ENCODE assay signal across 2 cellular contexts in the genomic region with DNA sequence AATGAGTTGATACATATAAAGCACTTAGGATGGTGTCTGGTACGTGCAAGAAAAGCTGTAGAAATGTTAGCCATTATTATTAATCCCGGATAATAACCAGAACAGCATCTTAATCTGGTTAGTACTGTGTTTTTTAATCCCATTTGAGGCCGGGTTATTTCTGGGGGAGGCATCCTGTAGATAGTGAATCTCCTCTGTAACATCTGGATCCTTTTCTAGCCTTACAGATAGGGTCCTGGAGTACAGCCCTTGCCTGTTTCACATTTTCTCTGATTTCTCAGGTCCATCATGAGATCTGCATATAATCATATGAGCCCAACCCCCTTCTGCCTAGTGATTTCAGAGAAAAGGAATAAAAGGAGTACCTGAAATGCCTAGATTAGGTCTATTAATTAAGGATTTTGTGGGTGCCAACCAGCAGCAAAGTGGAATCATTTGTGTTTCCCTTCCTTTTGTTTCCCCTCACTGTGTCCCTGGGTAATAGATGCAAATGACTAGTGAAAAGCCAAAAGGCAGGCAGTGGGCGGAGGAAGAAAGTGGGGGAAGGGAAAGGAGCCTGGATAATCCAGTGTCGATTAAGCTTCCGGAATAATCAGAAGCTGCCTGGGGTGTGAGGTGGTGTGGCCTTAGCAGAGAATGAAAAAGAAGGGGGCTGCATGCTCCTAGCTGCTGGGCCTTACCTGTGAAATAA.
A peak's percentile ranks its signal among the peaks of the same experiment; 100 is the strongest.
TF ChIP-seq lines count a peak whose summit lies in the region.

No MANE protein-coding gene starts in this region.

TF ChIP-seq in SK-N-SH treated with all-trans-retinoic acid at 6 μM for 48 hours, 23 proteins besides CTCF, POLR2A, EP300 and RAD21 (continued from another document):
- TF ChIP-seq, protein P1, sequence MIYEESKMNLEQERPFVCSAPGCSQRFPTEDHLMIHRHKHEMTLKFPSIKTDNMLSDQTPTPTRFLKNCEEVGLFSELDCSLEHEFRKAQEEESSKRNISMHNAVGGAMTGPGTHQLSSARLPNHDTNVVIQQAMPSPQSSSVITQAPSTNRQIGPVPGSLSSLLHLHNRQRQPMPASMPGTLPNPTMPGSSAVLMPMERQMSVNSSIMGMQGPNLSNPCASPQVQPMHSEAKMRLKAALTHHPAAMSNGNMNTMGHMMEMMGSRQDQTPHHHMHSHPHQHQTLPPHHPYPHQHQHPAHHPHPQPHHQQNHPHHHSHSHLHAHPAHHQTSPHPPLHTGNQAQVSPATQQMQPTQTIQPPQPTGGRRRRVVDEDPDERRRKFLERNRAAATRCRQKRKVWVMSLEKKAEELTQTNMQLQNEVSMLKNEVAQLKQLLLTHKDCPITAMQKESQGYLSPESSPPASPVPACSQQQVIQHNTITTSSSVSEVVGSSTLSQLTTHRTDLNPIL (CRISPR knock-in tag; IDR thresholded peaks at IDR 0.05; ENCODE audit: low read depth) = no peak
- TF ChIP-seq CSDC2 (CRISPR knock-in tag; IDR thresholded peaks at IDR 0.05) (no peak), ZFP30 (CRISPR knock-in tag; IDR thresholded peaks at IDR 0.05) (no peak), ARNTL (CRISPR knock-in tag; IDR thresholded peaks at IDR 0.05; ENCODE audit: borderline replicate concordance, low read depth) (no peak), ZNF8 (CRISPR knock-in tag; IDR thresholded peaks at IDR 0.05) (peak; percentile 21; the same call in 1 of the 2 replicates)
- TF ChIP-seq, protein P2, sequence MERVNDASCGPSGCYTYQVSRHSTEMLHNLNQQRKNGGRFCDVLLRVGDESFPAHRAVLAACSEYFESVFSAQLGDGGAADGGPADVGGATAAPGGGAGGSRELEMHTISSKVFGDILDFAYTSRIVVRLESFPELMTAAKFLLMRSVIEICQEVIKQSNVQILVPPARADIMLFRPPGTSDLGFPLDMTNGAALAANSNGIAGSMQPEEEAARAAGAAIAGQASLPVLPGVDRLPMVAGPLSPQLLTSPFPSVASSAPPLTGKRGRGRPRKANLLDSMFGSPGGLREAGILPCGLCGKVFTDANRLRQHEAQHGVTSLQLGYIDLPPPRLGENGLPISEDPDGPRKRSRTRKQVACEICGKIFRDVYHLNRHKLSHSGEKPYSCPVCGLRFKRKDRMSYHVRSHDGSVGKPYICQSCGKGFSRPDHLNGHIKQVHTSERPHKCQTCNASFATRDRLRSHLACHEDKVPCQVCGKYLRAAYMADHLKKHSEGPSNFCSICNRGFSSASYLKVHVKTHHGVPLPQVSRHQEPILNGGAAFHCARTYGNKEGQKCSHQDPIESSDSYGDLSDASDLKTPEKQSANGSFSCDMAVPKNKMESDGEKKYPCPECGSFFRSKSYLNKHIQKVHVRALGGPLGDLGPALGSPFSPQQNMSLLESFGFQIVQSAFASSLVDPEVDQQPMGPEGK (CRISPR knock-in tag; IDR thresholded peaks at IDR 0.05; ENCODE audit: borderline replicate concordance) = no peak

TF ChIP-seq in HepG2, 621 proteins besides CTCF, POLR2A, EP300 and RAD21 (continued from another document):
- TF ChIP-seq, protein P3, sequence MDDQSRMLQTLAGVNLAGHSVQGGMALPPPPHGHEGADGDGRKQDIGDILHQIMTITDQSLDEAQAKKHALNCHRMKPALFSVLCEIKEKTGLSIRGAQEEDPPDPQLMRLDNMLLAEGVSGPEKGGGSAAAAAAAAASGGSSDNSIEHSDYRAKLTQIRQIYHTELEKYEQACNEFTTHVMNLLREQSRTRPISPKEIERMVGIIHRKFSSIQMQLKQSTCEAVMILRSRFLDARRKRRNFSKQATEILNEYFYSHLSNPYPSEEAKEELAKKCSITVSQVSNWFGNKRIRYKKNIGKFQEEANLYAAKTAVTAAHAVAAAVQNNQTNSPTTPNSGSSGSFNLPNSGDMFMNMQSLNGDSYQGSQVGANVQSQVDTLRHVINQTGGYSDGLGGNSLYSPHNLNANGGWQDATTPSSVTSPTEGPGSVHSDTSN (CRISPR knock-in tag; IDR thresholded peaks at IDR 0.05; ENCODE audit: borderline replicate concordance) = no peak
- TF ChIP-seq, protein P4, sequence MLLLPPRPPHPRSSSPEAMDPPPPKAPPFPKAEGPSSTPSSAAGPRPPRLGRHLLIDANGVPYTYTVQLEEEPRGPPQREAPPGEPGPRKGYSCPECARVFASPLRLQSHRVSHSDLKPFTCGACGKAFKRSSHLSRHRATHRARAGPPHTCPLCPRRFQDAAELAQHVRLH (CRISPR knock-in tag; IDR thresholded peaks at IDR 0.05; ENCODE audit: borderline replicate concordance, low read depth) = no peak
TF ChIP-seq in HepG2: peak in this region for 0.
